Comparison of ENCODE assay signal across 9 cellular contexts in genomic region chrX:83759872-83760271, GRCh38.
DNase-seq lines count a peak whose midpoint lies in the region; ATAC-seq and TF ChIP-seq lines count a peak whose summit lies in the region.
"Had no signal": no experiment of that assay in that cellular context is flagged by ENCODE, and none has a peak within 500 bp of the region (broad histone marks: within the 10 kb centered on the region; RNA-seq: fewer than 3 reads in every experiment).

No MANE protein-coding gene starts in this region.

- intact Hi-C loops in mammary epithelial cell (cut with micrococcal nuclease) = loop anchor here (10.0 kb wide), 1 partner anchor 1545 kb away; no protein-coding TSS in a partner anchor
- intact Hi-C loops in psoas muscle (cut with DNase I) = no loop called here
- intact Hi-C loops in left cardiac atrium (cut with DNase I) = no loop called here

- no peaks in the 10 kb centered on the region for H3K36me3 ChIP-seq in mammary epithelial cell (ENCODE audit: insufficient read depth, low read length)
- no peaks in the 10 kb centered on the region for H3K36me3 ChIP-seq in psoas muscle (ENCODE audit: insufficient read depth in 1 of 2, low read depth in 1 of 2)
- H3K36me3 ChIP-seq: BLaER1 had no signal

- no peak overlapping the region for H3K4me2 ChIP-seq in mammary epithelial cell (ENCODE audit: insufficient read depth, low read depth, low read length)
- H3K4me2 ChIP-seq: BLaER1 had no signal

- no peaks in the 10 kb centered on the region for H3K4me1 Mint-ChIP-seq in activated T-cell treated with anti-CD3 and anti-CD28 coated beads, Interleukin-2, amount 50 U/mL, for 24 hours (ENCODE audit: low read depth)

- H3K36me3 Mint-ChIP-seq in activated T-cell treated with anti-CD3 and anti-CD28 coated beads, Interleukin-2, amount 50 U/mL, for 24 hours (ENCODE audit: low read depth) = no peaks in the 10 kb centered on the region

- CTCF ChIA-PET in mammary epithelial cell (lab: Charles Lee; ENCODE audit: low non-redundant PET) = no interaction called here

- no peak overlapping the region for H3K27ac Mint-ChIP-seq in activated T-cell treated with anti-CD3 and anti-CD28 coated beads, Interleukin-2, amount 50 U/mL, for 24 hours

- H3K27me3 Mint-ChIP-seq in activated T-cell treated with anti-CD3 and anti-CD28 coated beads, Interleukin-2, amount 50 U/mL, for 24 hours = no peaks in the 10 kb centered on the region

- no TSS peak for BruUV-seq in mammary epithelial cell (replicated peaks; lab: Mats Ljungman, UMichigan)

- H3K4me3 Mint-ChIP-seq in activated T-cell treated with anti-CD3 and anti-CD28 coated beads, Interleukin-2, amount 50 U/mL, for 24 hours = no peak overlapping the region

- in situ Hi-C loops in mammary epithelial cell (cut with MboI; ENCODE audit: low sequenced_read_pairs in 2 of 2) = no loop called here

- dilution Hi-C loops in mammary epithelial cell (cut with HindIII; ENCODE audit: low sequenced_read_pairs) = no loop called here

- H3K27me3 ChIP-seq in mammary epithelial cell (ENCODE audit: insufficient read depth, low read length) (no peaks in the 10 kb centered on the region), psoas muscle (ENCODE audit: insufficient read depth in 3 of 3, low read length in 2 of 3) (no peaks in the 10 kb centered on the region)

- peak; percentile 60 for DNase-seq in NCI-H2171 treated with DMSO at 0.1 percent for 48 hours (lab: John Stamatoyannopoulos, UW)
- DNase-seq in NCI-H2171 (lab: John Stamatoyannopoulos, UW) = no peak
- DNase-seq in NB4 (ENCODE audit: low read depth) = peak; percentile 30
- no peak for DNase-seq in mammary epithelial cell
- no peak for DNase-seq in psoas muscle
- no peak for DNase-seq in activated T-cell treated with anti-CD3 and anti-CD28 coated beads, Interleukin-2, amount 50 U/mL, for 24 hours
- no peak for DNase-seq in left cardiac atrium

- TF ChIP-seq POLR2A in NB4 (IDR thresholded peaks at IDR 0.05; ENCODE audit: extremely low read depth, insufficient read length) = no peak

- H3K4me3 ChIP-seq in NB4 (ENCODE audit: low read depth, low read length) = no peak overlapping the region
- H3K4me3 ChIP-seq in mammary epithelial cell (replicated peaks in 1 of 3; ENCODE audit: insufficient read depth in 1 of 3, low read depth in 2 of 3, low read length in 3 of 3) = no peak overlapping the region
- H3K4me3 ChIP-seq in psoas muscle = no peak overlapping the region
- H3K4me3 ChIP-seq: BLaER1 had no signal

- H3K9me3 ChIP-seq in mammary epithelial cell (replicated peaks; ENCODE audit: insufficient read depth, low read length) = no peaks in the 10 kb centered on the region
- H3K9me3 ChIP-seq in psoas muscle = no peaks in the 10 kb centered on the region
- H3K9me3 ChIP-seq: BLaER1 had no signal

- no peaks in the 10 kb centered on the region for H3K9me3 Mint-ChIP-seq in activated T-cell treated with anti-CD3 and anti-CD28 coated beads, Interleukin-2, amount 50 U/mL, for 24 hours

- WGBS in mammary epithelial cell (ENCODE audit: low coverage, missing lambda C conversion rate) = 0% methylated on average over 1 of the region's 1 CpG
- 6 to 16% (median 15%) methylated on average over 1 of the region's 1 CpG for WGBS in psoas muscle, 3 donors

- H3K4me1 ChIP-seq in mammary epithelial cell (ENCODE audit: insufficient read depth, low read length) (no peaks in the 10 kb centered on the region), psoas muscle (no peaks in the 10 kb centered on the region)
- H3K4me1 ChIP-seq: BLaER1 had no signal

- no peaks in the 10 kb centered on the region for H3K79me2 ChIP-seq in mammary epithelial cell (ENCODE audit: insufficient read depth, low read length)

- H3K9ac ChIP-seq in mammary epithelial cell (ENCODE audit: insufficient read depth, low read length) = no peak overlapping the region
- H3K9ac ChIP-seq: BLaER1 had no signal

- H3K27ac ChIP-seq in mammary epithelial cell (ENCODE audit: insufficient read depth, low read depth, low read length) (no peak overlapping the region), psoas muscle (no peak overlapping the region)
- H3K27ac ChIP-seq: BLaER1 had no signal

- no peaks in the 10 kb centered on the region for H4K20me1 ChIP-seq in mammary epithelial cell (ENCODE audit: insufficient read depth, low read length)
- H4K20me1 ChIP-seq: BLaER1 had no signal

- TF ChIP-seq CTCF in NB4 (IDR thresholded peaks at IDR 0.05; ENCODE audit: low read depth, low read length) (peak; percentile 36), mammary epithelial cell (conservative IDR thresholded peaks at IDR 0.05 in 1 of 2, IDR thresholded peaks at IDR 0.05 in 1 of 2; ENCODE audit: extremely low read depth in 1 of 2, insufficient read depth in 1 of 2, low read depth in 1 of 2, low read length in 2 of 2) (peak; percentile 37 to 64), psoas muscle (IDR thresholded peaks at IDR 0.05) (peak; percentile 6)

- ATAC-seq in psoas muscle (no peak), left cardiac atrium (no peak), GM21717 (IDR thresholded peaks at IDR 0.05; ENCODE audit: unreplicated experiment) (no peak)

- H2AFZ ChIP-seq in mammary epithelial cell (ENCODE audit: low read depth, low read length) = no peak overlapping the region

Comparison
In these comparisons a context has a peak if more than half of its experiments do, and no peak if none do; other contexts are left out.
1. DNase-seq: peak in NCI-H2171 treated with DMSO at 0.1 percent for 48 hours (single experiment) and NB4 (single experiment); none in NCI-H2171 (single experiment), mammary epithelial cell (single experiment), psoas muscle (0 of 2), activated T-cell treated with anti-CD3 and anti-CD28 coated beads, Interleukin-2, amount 50 U/mL, for 24 hours (single experiment) and left cardiac atrium (single experiment).
2. Peak in every context shown above with its lines, with median percentiles within 50 percentile points of each other: CTCF ChIP-seq.